8 cellular contexts compared by ENCODE assay signal in genomic region chr6:43368517-43369160, GRCh38. TPM values are rescaled to one million over a fixed set of nuclear protein-coding genes. Genes with fewer than 3 reads are reported as not detected.
A peak's percentile ranks its signal among the peaks of the same experiment; 100 is the strongest.
DNase-seq lines count a peak whose midpoint lies in the region; ATAC-seq and TF ChIP-seq lines count a peak whose summit lies in the region.

No MANE protein-coding gene starts in this region.

- peaks cover 32% of the 10 kb centered on the region for H3K4me1 Mint-ChIP-seq in activated CD8-positive, alpha-beta T cell treated with anti-CD3 and anti-CD28 coated beads for 36 hours (ENCODE audit: low read depth)

- POLR2A ChIA-PET in activated CD8-positive, alpha-beta T cell treated with anti-CD3 and anti-CD28 coated beads for 36 hours (lab: Charles Lee) = interaction anchor here (0.5 to 4.2 kb wide), 9 partner anchors 11 to 197 kb away, joined by 3 to 27 read pairs (median 4); partner anchors contain the start of genes ABCC10 and SRF

- ATAC-seq in GM18511 (IDR thresholded peaks at IDR 0.05; ENCODE audit: unreplicated experiment) (peak; percentile 1), mucosa of descending colon (peak; percentile 25), HG03175 (IDR thresholded peaks at IDR 0.05; ENCODE audit: unreplicated experiment) (no peak)
- ATAC-seq in activated CD8-positive, alpha-beta T cell treated with anti-CD3 and anti-CD28 coated beads for 36 hours = peak; percentile 4

- WGBS in transverse colon (ENCODE audit: low coverage in 1 of 2), 2 donors = 2% methylated on average over 41 of the region's 66 CpGs; no CpG with 5 or more reads in 1 of the 2 donors

- H3K27me3 ChIP-seq in transverse colon = no peaks in the 10 kb centered on the region

- intact Hi-C loops in activated CD8-positive, alpha-beta T cell treated with anti-CD3 and anti-CD28 coated beads for 36 hours (cut with micrococcal nuclease) = no loop called here
- intact Hi-C loops in mucosa of descending colon (cut with DNase I, micrococcal nuclease) = no loop called here
- intact Hi-C loops in transverse colon (cut with DNase I; ENCODE audit: low total_unique reads) = loop anchor here (10.0 kb wide), 1 partner anchor 136 kb away; no protein-coding TSS in a partner anchor

- in situ Hi-C loops in transverse colon (cut with MboI; ENCODE audit: low pct_ligation_motif_present in 1 of 4, low pct_unique_long_range_greater_than_20kb in 1 of 4, low sequenced_read_pairs in 3 of 4) = no loop called here

- TF ChIP-seq POLR2A in erythroblast (IDR thresholded peaks at IDR 0.05; ENCODE audit: low read length) (no peak), transverse colon (IDR thresholded peaks at IDR 0.05) (no peak)

- TF ChIP-seq CTCF in AG10803 (conservative IDR thresholded peaks at IDR 0.05; ENCODE audit: low read length) (no peak), mucosa of descending colon (IDR thresholded peaks at IDR 0.05) (no peak), transverse colon (IDR thresholded peaks at IDR 0.05) (no peak)
- TF ChIP-seq CTCF in activated CD8-positive, alpha-beta T cell treated with anti-CD3 and anti-CD28 coated beads for 36 hours (IDR thresholded peaks at IDR 0.05) = no peak

- H3K9me3 ChIP-seq in mucosa of descending colon (no peaks in the 10 kb centered on the region), transverse colon (no peaks in the 10 kb centered on the region)

- DNase-seq in AG10803 (ENCODE audit: low read depth) (peak; percentile 38), HuH-7.5 (ENCODE audit: low spot score) (peak; percentile 60), erythroblast (lab: John Stamatoyannopoulos, UW) (peak; percentile 42 to 58), mucosa of descending colon (peak; percentile 45 to 71 (median 65)), transverse colon (peak; percentile 50)
- DNase-seq in activated CD8-positive, alpha-beta T cell treated with anti-CD3 and anti-CD28 coated beads for 36 hours = no peak

- CTCF ChIA-PET in activated CD8-positive, alpha-beta T cell treated with anti-CD3 and anti-CD28 coated beads for 36 hours (lab: Charles Lee) = interaction anchor here (0.8 to 2.4 kb wide), 8 partner anchors 9 to 299 kb away, joined by 3 to 9 read pairs (median 5); partner anchors contain the start of gene DNPH1

- peak overlapping the region; percentile 83 to 95 (median 92) for H3K27ac ChIP-seq in transverse colon

- H3K4me3 ChIP-seq in AG10803 (ENCODE audit: low read length) (peak overlapping the region; percentile 77), mucosa of descending colon (peak overlapping the region; percentile 85), transverse colon (peak overlapping the region; percentile 19 to 96 (median 86))

- peaks cover 7% of the 10 kb centered on the region for H3K36me3 Mint-ChIP-seq in activated CD8-positive, alpha-beta T cell treated with anti-CD3 and anti-CD28 coated beads for 36 hours (ENCODE audit: low read depth)

- H3K27ac Mint-ChIP-seq in activated CD8-positive, alpha-beta T cell treated with anti-CD3 and anti-CD28 coated beads for 36 hours = peak overlapping the region; percentile 75

- no peaks in the 10 kb centered on the region for H3K9me3 Mint-ChIP-seq in activated CD8-positive, alpha-beta T cell treated with anti-CD3 and anti-CD28 coated beads for 36 hours

- H3K4me1 ChIP-seq in mucosa of descending colon (ENCODE audit: low read depth) (peaks cover 3% of the 10 kb centered on the region), transverse colon (peaks cover 4 to 30% (median 15%) of the 10 kb centered on the region in 4 donors)

- peak overlapping the region; percentile 84 for H3K4me3 Mint-ChIP-seq in activated CD8-positive, alpha-beta T cell treated with anti-CD3 and anti-CD28 coated beads for 36 hours

- H3K36me3 ChIP-seq in mucosa of descending colon (ENCODE audit: low read depth) (no peaks in the 10 kb centered on the region), transverse colon (peaks cover 0 to 13% (median 0%) of the 10 kb centered on the region in 4 donors)

- no peaks in the 10 kb centered on the region for H3K27me3 Mint-ChIP-seq in activated CD8-positive, alpha-beta T cell treated with anti-CD3 and anti-CD28 coated beads for 36 hours

- TF ChIP-seq EP300 in transverse colon (IDR thresholded peaks at IDR 0.05; ENCODE audit: low read depth) = no peak

RNA-seq across cellular contexts. Expression of gene ZNF318, which starts 0.8 kb away (rescaled TPM):
- total RNA-seq in activated CD8-positive, alpha-beta T cell treated with anti-CD3 and anti-CD28 coated beads for 36 hours = 10 to 100 TPM; 13.1 to 13.5 TPM
- total RNA-seq in mucosa of descending colon (10 to 100 TPM; 12.4 to 24.3 (median 16.9) TPM), transverse colon (10 to 100 TPM; 13.0 to 17.5 (median 15.4) TPM)

RNA-seq across cellular contexts. Expression of gene ABCC10, which starts 58.7 kb away (rescaled TPM):
- total RNA-seq in activated CD8-positive, alpha-beta T cell treated with anti-CD3 and anti-CD28 coated beads for 36 hours = 10 to 100 TPM; 27.2 to 27.5 TPM
- total RNA-seq in mucosa of descending colon (10 to 100 TPM; 25.3 to 43.3 (median 37.4) TPM), transverse colon (10 to 100 TPM; 28.0 to 56.9 (median 33.7) TPM)
